ENCODE assay signal across 19 cellular contexts in genomic region chr1:235133086-235133485, GRCh38. TPM values are rescaled to one million over a fixed set of nuclear protein-coding genes. Genes with fewer than 3 reads are reported as not detected.
DNase-seq lines count a peak whose midpoint lies in the region; ATAC-seq and TF ChIP-seq lines count a peak whose summit lies in the region.
"Had no signal": no experiment of that assay in that cellular context is flagged by ENCODE, and none has a peak within 500 bp of the region (broad histone marks: within the 10 kb centered on the region; RNA-seq: fewer than 3 reads in every experiment).

No MANE protein-coding gene starts in this region.

- H3K27me3 Mint-ChIP-seq in activated naive CD8-positive, alpha-beta T cell: no peaks in the 10 kb centered on the region
- H3K27me3 Mint-ChIP-seq in activated naive CD8-positive, alpha-beta T cell treated with anti-CD3 and anti-CD28 coated beads for 36 hours: no peaks in the 10 kb centered on the region
- H3K27me3 Mint-ChIP-seq in type B pancreatic cell: no peaks in the 10 kb centered on the region

- no peaks in the 10 kb centered on the region for H3K9me3 Mint-ChIP-seq in activated naive CD8-positive, alpha-beta T cell (ENCODE audit: low read depth)
- H3K9me3 Mint-ChIP-seq in activated naive CD8-positive, alpha-beta T cell treated with anti-CD3 and anti-CD28 coated beads for 36 hours: no peaks in the 10 kb centered on the region
- H3K9me3 Mint-ChIP-seq in type B pancreatic cell: no peaks in the 10 kb centered on the region

- no peak for TF ChIP-seq POLR2A in esophagus muscularis mucosa (IDR thresholded peaks at IDR 0.05; ENCODE audit: low read depth)

- intact Hi-C loops in esophagus muscularis mucosa (cut with DNase I): no loop called here

- peaks cover 9% of the 10 kb centered on the region for H3K4me1 Mint-ChIP-seq in activated naive CD8-positive, alpha-beta T cell (ENCODE audit: low read depth)
- peaks cover 9% of the 10 kb centered on the region for H3K4me1 Mint-ChIP-seq in activated naive CD8-positive, alpha-beta T cell treated with anti-CD3 and anti-CD28 coated beads for 36 hours
- peaks cover 9% of the 10 kb centered on the region for H3K4me1 Mint-ChIP-seq in type B pancreatic cell (ENCODE audit: unreplicated experiment)

- H3K4me1 ChIP-seq in esophagus muscularis mucosa: peaks cover 0 to 5% (median 2%) of the 10 kb centered on the region in 4 donors

- peaks cover 12% of the 10 kb centered on the region for H3K36me3 Mint-ChIP-seq in activated naive CD8-positive, alpha-beta T cell
- peaks cover 43% of the 10 kb centered on the region for H3K36me3 Mint-ChIP-seq in activated naive CD8-positive, alpha-beta T cell treated with anti-CD3 and anti-CD28 coated beads for 36 hours
- H3K36me3 Mint-ChIP-seq in type B pancreatic cell: peaks cover 23% of the 10 kb centered on the region

- H3K27me3 ChIP-seq in esophagus muscularis mucosa: no peaks in the 10 kb centered on the region

- TF ChIP-seq EP300 in esophagus muscularis mucosa (IDR thresholded peaks at IDR 0.05): no peak

- no peaks in the 10 kb centered on the region for H3K9me3 ChIP-seq in SK-N-MC (ENCODE audit: low read depth, low read length)
- H3K9me3 ChIP-seq in esophagus muscularis mucosa: no peaks in the 10 kb centered on the region

- no peak for TF ChIP-seq CTCF in esophagus muscularis mucosa (IDR thresholded peaks at IDR 0.05)
- TF ChIP-seq CTCF in type B pancreatic cell (conservative IDR thresholded peaks at IDR 0.05): no peak

- H3K4me3 ChIP-seq in SK-N-MC (no peak overlapping the region), esophagus muscularis mucosa (no peak overlapping the region)

- DNase-seq in activated naive CD8-positive, alpha-beta T cell treated with anti-CD3 and anti-CD28 coated beads for 36 hours: no peak
- DNase-seq in SK-N-MC (ENCODE audit: low read depth, low spot score) (no peak), esophagus muscularis mucosa (ENCODE audit: extremely low spot score) (peak; percentile 45), type B pancreatic cell (ENCODE audit: extremely low spot score, unreplicated experiment) (no peak), NCI-H1417 treated with DMSO at 0.1 percent for 48 hours (lab: John Stamatoyannopoulos, UW) (no peak)
- DNase-seq: ACHN, C1 segment of cervical spinal cord, COR-L47, DMS 273 treated with DMSO at 0.1 percent for 48 hours, DND-41, H7, KBM-7, NCI-H1105, NCI-H1694, NCI-H2081 treated with DMSO at 0.1 percent for 48 hours, NCI-H446 treated with DMSO at 0.1 percent for 48 hours had no signal

- WGBS in esophagus muscularis mucosa: 97% methylated on average over 3 of the region's 3 CpGs

- no peak for ATAC-seq in HG03045 (IDR thresholded peaks at IDR 0.05; ENCODE audit: unreplicated experiment)
- ATAC-seq: Panc1 had no signal

- H3K4me3 Mint-ChIP-seq in activated naive CD8-positive, alpha-beta T cell: no peak overlapping the region
- H3K4me3 Mint-ChIP-seq in activated naive CD8-positive, alpha-beta T cell treated with anti-CD3 and anti-CD28 coated beads for 36 hours: no peak overlapping the region
- H3K4me3 Mint-ChIP-seq in type B pancreatic cell: no peak overlapping the region

- H3K36me3 ChIP-seq in SK-N-MC (ENCODE audit: insufficient read depth, low read length) (peaks cover 52% of the 10 kb centered on the region), esophagus muscularis mucosa (peaks cover 43 to 74% (median 55%) of the 10 kb centered on the region in 4 donors)

- H3K27ac Mint-ChIP-seq in activated naive CD8-positive, alpha-beta T cell: peak overlapping the region; percentile 4
- H3K27ac Mint-ChIP-seq in activated naive CD8-positive, alpha-beta T cell treated with anti-CD3 and anti-CD28 coated beads for 36 hours: no peak overlapping the region
- no peak overlapping the region for H3K27ac Mint-ChIP-seq in type B pancreatic cell

- H3K27ac ChIP-seq in SK-N-MC (0 out of 2 replicates have a peak overlapping the region, but pooled peaks have one; percentile 42), esophagus muscularis mucosa (replicated peaks in 1 of 4) (no peak overlapping the region)

- no peak overlapping the region for H3K9ac ChIP-seq in SK-N-MC (ENCODE audit: insufficient read length)

RNA-seq across cellular contexts. Expression of gene TOMM20, which starts 4.4 kb away (rescaled TPM):
- 100 to 1,000 TPM; 131 to 150 TPM for total RNA-seq in activated naive CD8-positive, alpha-beta T cell treated with anti-CD3 and anti-CD28 coated beads for 36 hours
- total RNA-seq in esophagus muscularis mucosa (10 to 100 TPM; 59.7 to 94.3 (median 86.3) TPM), type B pancreatic cell (ENCODE audit: low replicate concordance) (113 and 119 TPM in 2 replicates)

RNA-seq across cellular contexts. Expression of gene RBM34, which starts 28.0 kb away (rescaled TPM):
- total RNA-seq in activated naive CD8-positive, alpha-beta T cell treated with anti-CD3 and anti-CD28 coated beads for 36 hours: 100 to 1,000 TPM; 143 to 156 TPM
- total RNA-seq in esophagus muscularis mucosa (10 to 100 TPM; 41.9 to 57.2 (median 53.4) TPM), type B pancreatic cell (ENCODE audit: low replicate concordance) (74.9 and 83.5 TPM in 2 replicates)
